In the genomic region with DNA sequence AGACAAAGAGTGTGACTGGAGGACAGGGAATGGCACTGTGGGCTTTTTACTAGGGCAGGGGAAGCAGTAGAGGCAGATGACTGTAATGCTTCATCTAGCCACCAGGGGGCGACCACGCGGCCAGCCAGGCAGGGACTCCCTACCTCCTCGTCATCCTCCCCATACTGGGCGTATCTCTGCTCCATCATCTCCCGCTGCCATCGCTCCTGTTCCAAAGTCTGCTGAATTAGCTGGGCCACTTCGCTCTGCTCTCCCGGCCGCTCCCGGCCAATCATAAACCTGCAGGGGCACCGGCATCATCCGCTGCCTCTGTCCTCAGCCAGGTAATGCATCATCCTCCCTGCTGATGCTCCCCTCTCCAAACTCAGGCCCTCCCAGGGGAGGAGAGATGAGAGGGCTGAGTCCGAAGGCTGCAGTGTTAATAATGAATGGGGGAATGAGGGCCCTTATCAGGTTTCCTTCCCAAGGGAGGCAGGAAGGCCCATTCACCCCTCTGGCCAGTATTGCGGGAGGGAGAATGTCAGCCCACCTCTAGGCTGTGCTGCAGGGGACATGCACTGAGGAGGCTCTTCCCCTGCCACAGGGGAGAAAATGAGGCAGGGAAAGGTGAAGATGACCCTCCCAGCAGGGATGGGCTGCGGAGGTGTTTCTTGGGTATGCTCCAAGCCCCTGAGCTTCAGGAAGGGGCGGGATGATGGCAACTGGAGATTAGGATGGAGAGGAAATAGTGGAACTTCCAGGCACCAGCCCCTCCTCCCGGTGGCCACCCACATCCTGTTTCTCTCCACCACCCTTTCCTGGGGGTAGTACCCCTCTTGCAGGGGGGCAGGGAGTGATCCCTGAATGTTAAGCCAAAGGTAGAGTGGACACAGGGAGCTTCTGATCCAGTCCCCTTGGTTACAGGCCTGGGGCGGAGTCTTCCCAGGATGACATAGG, we compare ENCODE assay signal across 8 cellular contexts. TPM values are rescaled to one million over a fixed set of nuclear protein-coding genes. Genes with fewer than 3 reads are reported as not detected.
DNase-seq lines count a peak whose midpoint lies in the region; ATAC-seq and TF ChIP-seq lines count a peak whose summit lies in the region.

No MANE protein-coding gene starts in this region.

- peaks cover 44% of the 10 kb centered on the region for H3K4me1 ChIP-seq in vagina

- TF ChIP-seq CTCF in glutamatergic neuron (IDR thresholded peaks at IDR 0.05; ENCODE audit: partially characterized antibody, unreplicated experiment) (peak; percentile 97), progenitor cell of endocrine pancreas (IDR thresholded peaks at IDR 0.05; ENCODE audit: unreplicated experiment) (peak; percentile 92), vagina (IDR thresholded peaks at IDR 0.05) (peak; percentile 92 to 97 (median 94))

- peak overlapping the region in 1 of 2 donors; percentile 7 for H3K4me3 ChIP-seq in vagina

- peak; percentile 53 for DNase-seq in NCI-H1092 treated with DMSO at 0.1 percent for 48 hours (lab: John Stamatoyannopoulos, UW)
- DNase-seq in NCI-H1092 (lab: John Stamatoyannopoulos, UW), result no peak
- DNase-seq in HUDEP-2 (lab: John Stamatoyannopoulos, UW; ENCODE audit: unreplicated experiment in 76 of 76), result peak in 67 of 76 experiments; percentile 19 to 85 (median 61)
- DNase-seq in activated naive CD4-positive, alpha-beta T cell treated with anti-CD3 and anti-CD28 coated beads for 36 hours, result peak; percentile 91
- DNase-seq in glutamatergic neuron, result peak; percentile 89
- peak; percentile 65 for DNase-seq in progenitor cell of endocrine pancreas (ENCODE audit: low spot score, unreplicated experiment)
- no peak for DNase-seq in vagina (ENCODE audit: extremely low spot score in 2 of 2)

- peak; percentile 90 for ATAC-seq in SK-N-SH treated with all-trans-retinoic acid at 6 μM for 48 hours

- peaks cover 49% of the 10 kb centered on the region for H3K4me1 Mint-ChIP-seq in activated naive CD4-positive, alpha-beta T cell treated with anti-CD3 and anti-CD28 coated beads for 36 hours (ENCODE audit: low read depth)
- H3K4me1 Mint-ChIP-seq in glutamatergic neuron (ENCODE audit: low read depth, unreplicated experiment) (peaks cover 21% of the 10 kb centered on the region), progenitor cell of endocrine pancreas (ENCODE audit: low read depth) (peaks cover 2% of the 10 kb centered on the region)

- peak overlapping the region; percentile 78 for H3K27ac Mint-ChIP-seq in activated naive CD4-positive, alpha-beta T cell treated with anti-CD3 and anti-CD28 coated beads for 36 hours
- H3K27ac Mint-ChIP-seq in glutamatergic neuron (ENCODE audit: unreplicated experiment) (peak overlapping the region; percentile 86), progenitor cell of endocrine pancreas (no peak overlapping the region)

- no peaks in the 10 kb centered on the region for H3K27me3 Mint-ChIP-seq in activated naive CD4-positive, alpha-beta T cell treated with anti-CD3 and anti-CD28 coated beads for 36 hours (ENCODE audit: low read depth)
- H3K27me3 Mint-ChIP-seq in glutamatergic neuron (ENCODE audit: unreplicated experiment) (peaks cover 28% of the 10 kb centered on the region), progenitor cell of endocrine pancreas (no peaks in the 10 kb centered on the region)

- intact Hi-C loops in activated naive CD4-positive, alpha-beta T cell treated with anti-CD3 and anti-CD28 coated beads for 36 hours (cut with micrococcal nuclease), result loop anchor here (1.0 kb wide), 4 partner anchors 8 to 58 kb away; no protein-coding TSS in a partner anchor
- intact Hi-C loops in vagina (cut with DNase I), result no loop called here

- H3K4me3 Mint-ChIP-seq in activated naive CD4-positive, alpha-beta T cell treated with anti-CD3 and anti-CD28 coated beads for 36 hours, result peak overlapping the region; percentile 44
- H3K4me3 Mint-ChIP-seq in glutamatergic neuron (ENCODE audit: unreplicated experiment) (peak overlapping the region; percentile 71), progenitor cell of endocrine pancreas (ENCODE audit: low read depth) (no peak overlapping the region)

- no peaks in the 10 kb centered on the region for H3K9me3 ChIP-seq in vagina

- no peak for TF ChIP-seq POLR2A in vagina (IDR thresholded peaks at IDR 0.05)

- H3K36me3 ChIP-seq in vagina, result peaks cover 0 to 90% of the 10 kb centered on the region in 2 donors

- H3K27ac ChIP-seq in vagina, result no peak overlapping the region

- H3K36me3 Mint-ChIP-seq in activated naive CD4-positive, alpha-beta T cell treated with anti-CD3 and anti-CD28 coated beads for 36 hours (ENCODE audit: low read depth), result peaks cover 74% of the 10 kb centered on the region
- H3K36me3 Mint-ChIP-seq in glutamatergic neuron (ENCODE audit: unreplicated experiment), result peaks cover 12% of the 10 kb centered on the region
- H3K36me3 Mint-ChIP-seq in progenitor cell of endocrine pancreas (ENCODE audit: insufficient read depth), result peaks cover 44% of the 10 kb centered on the region

- no peaks in the 10 kb centered on the region for H3K27me3 ChIP-seq in vagina

- H3K9me3 Mint-ChIP-seq in activated naive CD4-positive, alpha-beta T cell treated with anti-CD3 and anti-CD28 coated beads for 36 hours, result no peaks in the 10 kb centered on the region
- H3K9me3 Mint-ChIP-seq in glutamatergic neuron (ENCODE audit: unreplicated experiment), result peaks cover 13% of the 10 kb centered on the region
- H3K9me3 Mint-ChIP-seq in progenitor cell of endocrine pancreas (ENCODE audit: low read depth), result no peaks in the 10 kb centered on the region

- CTCF ChIA-PET in activated naive CD4-positive, alpha-beta T cell treated with anti-CD3 and anti-CD28 coated beads for 36 hours (lab: Charles Lee), result interaction anchor here (0.7 to 4.1 kb wide), 14 partner anchors 8 to 389 kb away, joined by 3 to 44 read pairs (median 5); partner anchors contain the start of genes COL1A1 and PPP1R9B

TF ChIP-seq in SK-N-SH treated with all-trans-retinoic acid at 6 μM for 48 hours, 23 proteins besides CTCF, POLR2A, EP300 and RAD21 (continues in another document):
- no peak for TF ChIP-seq TSHZ2 (CRISPR knock-in tag; IDR thresholded peaks at IDR 0.05)
- no peak for TF ChIP-seq CSDC2 (CRISPR knock-in tag; IDR thresholded peaks at IDR 0.05)
- TF ChIP-seq ISL1 (CRISPR knock-in tag; IDR thresholded peaks at IDR 0.05), result no peak
- TF ChIP-seq, protein P1, sequence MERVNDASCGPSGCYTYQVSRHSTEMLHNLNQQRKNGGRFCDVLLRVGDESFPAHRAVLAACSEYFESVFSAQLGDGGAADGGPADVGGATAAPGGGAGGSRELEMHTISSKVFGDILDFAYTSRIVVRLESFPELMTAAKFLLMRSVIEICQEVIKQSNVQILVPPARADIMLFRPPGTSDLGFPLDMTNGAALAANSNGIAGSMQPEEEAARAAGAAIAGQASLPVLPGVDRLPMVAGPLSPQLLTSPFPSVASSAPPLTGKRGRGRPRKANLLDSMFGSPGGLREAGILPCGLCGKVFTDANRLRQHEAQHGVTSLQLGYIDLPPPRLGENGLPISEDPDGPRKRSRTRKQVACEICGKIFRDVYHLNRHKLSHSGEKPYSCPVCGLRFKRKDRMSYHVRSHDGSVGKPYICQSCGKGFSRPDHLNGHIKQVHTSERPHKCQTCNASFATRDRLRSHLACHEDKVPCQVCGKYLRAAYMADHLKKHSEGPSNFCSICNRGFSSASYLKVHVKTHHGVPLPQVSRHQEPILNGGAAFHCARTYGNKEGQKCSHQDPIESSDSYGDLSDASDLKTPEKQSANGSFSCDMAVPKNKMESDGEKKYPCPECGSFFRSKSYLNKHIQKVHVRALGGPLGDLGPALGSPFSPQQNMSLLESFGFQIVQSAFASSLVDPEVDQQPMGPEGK (CRISPR knock-in tag; IDR thresholded peaks at IDR 0.05; ENCODE audit: borderline replicate concordance), result no peak
- no peak for TF ChIP-seq SNAI2 (CRISPR knock-in tag; IDR thresholded peaks at IDR 0.05)
- TF ChIP-seq GLIS3 (CRISPR knock-in tag; IDR thresholded peaks at IDR 0.05), result no peak

RNA-seq across cellular contexts. Expression of gene SAMD14, which starts 10.3 kb away (rescaled TPM):
- 1 to 10 TPM; 1.1 to 1.3 TPM for total RNA-seq in activated naive CD4-positive, alpha-beta T cell treated with anti-CD3 and anti-CD28 coated beads for 36 hours
- 95.0 TPM for total RNA-seq in glutamatergic neuron (ENCODE audit: unreplicated experiment)
- total RNA-seq in progenitor cell of endocrine pancreas, result 6.0 and 7.7 TPM in 2 replicates
- total RNA-seq in vagina, result 4.4 TPM

RNA-seq across cellular contexts. Expression of gene PPP1R9B, which starts 10.3 kb away (rescaled TPM):
- 10 to 100 TPM; 67.7 TPM for total RNA-seq in activated naive CD4-positive, alpha-beta T cell treated with anti-CD3 and anti-CD28 coated beads for 36 hours
- 74.0 TPM for total RNA-seq in glutamatergic neuron (ENCODE audit: unreplicated experiment)
- 34.3 and 35.7 TPM in 2 replicates for total RNA-seq in progenitor cell of endocrine pancreas
- 37.6 TPM for total RNA-seq in vagina

RNA-seq across cellular contexts. Expression of gene SGCA, which starts 25.6 kb away (rescaled TPM):
- under 1 TPM in 1 of 2 experiments, not detected in 1; 0.14 TPM for total RNA-seq in activated naive CD4-positive, alpha-beta T cell treated with anti-CD3 and anti-CD28 coated beads for 36 hours
- total RNA-seq in glutamatergic neuron (ENCODE audit: unreplicated experiment) (1.3 TPM), progenitor cell of endocrine pancreas (not detected in 2 replicates), vagina (2.2 TPM)

RNA-seq across cellular contexts. Expression of gene PDK2, which starts 45.1 kb away (rescaled TPM):
- total RNA-seq in activated naive CD4-positive, alpha-beta T cell treated with anti-CD3 and anti-CD28 coated beads for 36 hours, result 10 to 100 TPM; 10.5 to 11.1 TPM
- total RNA-seq in glutamatergic neuron (ENCODE audit: unreplicated experiment) (36.9 TPM), progenitor cell of endocrine pancreas (35.7 and 37.1 TPM in 2 replicates), vagina (44.4 TPM)

Comparison
In these comparisons a context has a peak if more than half of its experiments do, and no peak if none do; other contexts are left out.
1. DNase-seq: peak in NCI-H1092 treated with DMSO at 0.1 percent for 48 hours (single experiment), HUDEP-2 (67 of 76), activated naive CD4-positive, alpha-beta T cell treated with anti-CD3 and anti-CD28 coated beads for 36 hours (single experiment), glutamatergic neuron (single experiment) and progenitor cell of endocrine pancreas (single experiment); none in NCI-H1092 (single experiment) and vagina (0 of 2).
2. RNA of gene SAMD14, which starts 10.3 kb away (total RNA-seq): 95.0 TPM in glutamatergic neuron (single experiment); 6.0 to 7.7 TPM in progenitor cell of endocrine pancreas, 4.4 TPM in vagina (single experiment) and 1.1 to 1.3 TPM in activated naive CD4-positive, alpha-beta T cell treated with anti-CD3 and anti-CD28 coated beads for 36 hours; every median in the first group is over 10 times any median in the second.
3. Peak in every context shown above with its lines, with median percentiles within 50 percentile points of each other: CTCF ChIP-seq.